Comparison of ENCODE assay signal across 32 cellular contexts in genomic region chr13:102386461-102386860, GRCh38. TPM values are rescaled to one million over a fixed set of nuclear protein-coding genes. Genes with fewer than 3 reads are reported as not detected.
"Had no signal": no experiment of that assay in that cellular context is flagged by ENCODE, and none has a peak within 500 bp of the region (broad histone marks: within the 10 kb centered on the region; RNA-seq: fewer than 3 reads in every experiment).

No MANE protein-coding gene starts in this region.

- H3K4me3 ChIP-seq: adrenal gland, body of pancreas, esophagus squamous epithelium, gastroesophageal sphincter, heart right ventricle, hepatocyte had no signal

- H3K9me3 Mint-ChIP-seq: activated CD4-positive, alpha-beta memory T cell treated with anti-CD3 and anti-CD28 coated beads for 36 hours; activated CD4-positive, alpha-beta T cell treated with anti-CD3 and anti-CD28 coated beads, Interleukin-2, amount 10 ng/mL, durations not matched to agents 24 days and 14 days; activated T-cell treated with anti-CD3 and anti-CD28 coated beads, Interleukin-2, amount 50 U/mL, for 4 hours; activated T-helper 17 cell treated with anti-CD3 and anti-CD28 coated beads, Interleukin-2, amount 50 U/mL, for 72 hours; effector memory CD8-positive, alpha-beta T cell had no signal

- H3K27ac ChIP-seq: adrenal gland, body of pancreas, epithelial cell of prostate, esophagus squamous epithelium, gastroesophageal sphincter, heart right ventricle, hepatocyte had no signal

- H2AFZ ChIP-seq: hepatocyte had no signal

- H3K36me3 ChIP-seq: adrenal gland, esophagus squamous epithelium, gastroesophageal sphincter, heart right ventricle had no signal

- H3K4me1 ChIP-seq: adrenal gland, body of pancreas, esophagus squamous epithelium, gastroesophageal sphincter, heart right ventricle had no signal

- H3K36me3 Mint-ChIP-seq: activated CD4-positive, alpha-beta memory T cell treated with anti-CD3 and anti-CD28 coated beads for 36 hours; activated CD8-positive, alpha-beta memory T cell treated with anti-CD3 and anti-CD28 coated beads, Interleukin-2, amount 10 ng/mL, durations not matched to agents 7 days and 5 days; activated naive CD8-positive, alpha-beta T cell had no signal

- H3K4me3 Mint-ChIP-seq: activated CD4-positive, alpha-beta memory T cell treated with anti-CD3 and anti-CD28 coated beads for 36 hours; activated CD4-positive, alpha-beta T cell treated with anti-CD3 and anti-CD28 coated beads for 36 hours; activated CD4-positive, alpha-beta T cell treated with anti-CD3 and anti-CD28 coated beads, Interleukin-2, amount 10 ng/mL, durations not matched to agents 24 days and 14 days; activated CD8-positive, alpha-beta memory T cell treated with anti-CD3 and anti-CD28 coated beads, Interleukin-2, amount 10 ng/mL, durations not matched to agents 7 days and 5 days; activated CD8-positive, alpha-beta T cell treated with anti-CD3 and anti-CD28 coated beads, Interleukin-2, amount 10 ng/mL, durations not matched to agents 7 days and 5 days; activated naive CD8-positive, alpha-beta T cell; activated T-cell treated with anti-CD3 and anti-CD28 coated beads, Interleukin-2, amount 50 U/mL, for 4 hours; activated T-helper 17 cell treated with anti-CD3 and anti-CD28 coated beads, Interleukin-2, amount 50 U/mL, for 72 hours; effector memory CD8-positive, alpha-beta T cell had no signal

- H3K79me2 ChIP-seq: hepatocyte had no signal

- DNase-seq: activated CD4-positive, alpha-beta memory T cell treated with anti-CD3 and anti-CD28 coated beads for 36 hours; activated CD4-positive, alpha-beta T cell treated with anti-CD3 and anti-CD28 coated beads for 36 hours; activated CD4-positive, alpha-beta T cell treated with anti-CD3 and anti-CD28 coated beads, Interleukin-2, amount 10 ng/mL, durations not matched to agents 24 days and 14 days; activated CD4-positive, CD25-positive, alpha-beta regulatory T cell; activated CD4-positive, CD25-positive, alpha-beta regulatory T cell treated with anti-CD3 and anti-CD28 coated beads, Interleukin-2, amount 50 U/mL, for 72 hours; activated CD8-positive, alpha-beta memory T cell treated with anti-CD3 and anti-CD28 coated beads, Interleukin-2, amount 10 ng/mL, durations not matched to agents 7 days and 5 days; activated CD8-positive, alpha-beta memory T cell treated with anti-CD3 and anti-CD28 coated beads, Interleukin-2, amount 50 U/mL, for 4 hours; activated CD8-positive, alpha-beta T cell treated with anti-CD3 and anti-CD28 coated beads, Interleukin-2, amount 10 ng/mL, durations not matched to agents 7 days and 5 days; activated effector memory CD4-positive, alpha-beta T cell treated with Interleukin-2 at 50 U/mL for 16 hours; activated gamma-delta T cell treated with Interleukin-2 at 50 U/mL for 16 hours; activated naive CD4-positive, alpha-beta T cell treated with anti-CD3 and anti-CD28 coated beads, Interleukin-2, amount 50 U/mL, for 16 hours; activated naive CD4-positive, alpha-beta T cell treated with Interleukin-2 at 50 U/mL for 16 hours; activated T-cell treated with anti-CD3 and anti-CD28 coated beads, Interleukin-2, amount 50 U/mL, for 4 hours; adrenal gland; amygdala; aorta; body of pancreas; caudate nucleus; cortex of kidney; dermis blood vessel endothelial cell; effector CD4-positive, alpha-beta T cell; effector memory CD8-positive, alpha-beta T cell; esophagus squamous epithelium; foreskin melanocyte; heart right ventricle; T-helper 2 cell had no signal

- ATAC-seq: activated CD4-positive, alpha-beta T cell treated with anti-CD3 and anti-CD28 coated beads for 36 hours; activated CD8-positive, alpha-beta memory T cell treated with anti-CD3 and anti-CD28 coated beads, Interleukin-2, amount 10 ng/mL, durations not matched to agents 7 days and 5 days; activated CD8-positive, alpha-beta T cell treated with anti-CD3 and anti-CD28 coated beads, Interleukin-2, amount 10 ng/mL, durations not matched to agents 7 days and 5 days; activated T-cell treated with anti-CD3 and anti-CD28 coated beads, Interleukin-2, amount 50 U/mL, for 4 hours; activated T-helper 17 cell treated with anti-CD3 and anti-CD28 coated beads, Interleukin-2, amount 50 U/mL, for 72 hours; body of pancreas; effector memory CD8-positive, alpha-beta T cell; gastroesophageal sphincter; heart right ventricle had no signal

- H3K27me3 ChIP-seq: adrenal gland, body of pancreas, esophagus squamous epithelium, gastroesophageal sphincter, heart right ventricle, hepatocyte had no signal

- H3K27ac Mint-ChIP-seq: activated CD4-positive, alpha-beta memory T cell treated with anti-CD3 and anti-CD28 coated beads for 36 hours; activated CD4-positive, alpha-beta T cell treated with anti-CD3 and anti-CD28 coated beads for 36 hours; activated CD4-positive, alpha-beta T cell treated with anti-CD3 and anti-CD28 coated beads, Interleukin-2, amount 10 ng/mL, durations not matched to agents 24 days and 14 days; activated CD8-positive, alpha-beta memory T cell treated with anti-CD3 and anti-CD28 coated beads, Interleukin-2, amount 10 ng/mL, durations not matched to agents 7 days and 5 days; activated CD8-positive, alpha-beta T cell treated with anti-CD3 and anti-CD28 coated beads, Interleukin-2, amount 10 ng/mL, durations not matched to agents 7 days and 5 days; activated naive CD8-positive, alpha-beta T cell; activated T-helper 17 cell treated with anti-CD3 and anti-CD28 coated beads, Interleukin-2, amount 50 U/mL, for 72 hours; effector memory CD8-positive, alpha-beta T cell had no signal

- H3K9me3 ChIP-seq: adrenal gland, body of pancreas, esophagus squamous epithelium, gastroesophageal sphincter, heart right ventricle had no signal

- H3K4me1 Mint-ChIP-seq: activated CD4-positive, alpha-beta T cell treated with anti-CD3 and anti-CD28 coated beads for 36 hours; activated CD4-positive, alpha-beta T cell treated with anti-CD3 and anti-CD28 coated beads, Interleukin-2, amount 10 ng/mL, durations not matched to agents 24 days and 14 days; activated CD8-positive, alpha-beta memory T cell treated with anti-CD3 and anti-CD28 coated beads, Interleukin-2, amount 10 ng/mL, durations not matched to agents 7 days and 5 days; activated T-helper 17 cell treated with anti-CD3 and anti-CD28 coated beads, Interleukin-2, amount 50 U/mL, for 72 hours had no signal

- H3K4me2 ChIP-seq: hepatocyte had no signal

RNA-seq across cellular contexts. Expression of gene FGF14, which starts 15.4 kb away (rescaled TPM):
- total RNA-seq: activated CD4-positive, alpha-beta memory T cell treated with anti-CD3 and anti-CD28 coated beads for 36 hours; activated CD4-positive, alpha-beta T cell treated with anti-CD3 and anti-CD28 coated beads for 36 hours; activated CD4-positive, alpha-beta T cell treated with anti-CD3 and anti-CD28 coated beads, Interleukin-2, amount 10 ng/mL, durations not matched to agents 24 days and 14 days; activated CD8-positive, alpha-beta memory T cell treated with anti-CD3 and anti-CD28 coated beads for 36 hours; activated CD8-positive, alpha-beta memory T cell treated with anti-CD3 and anti-CD28 coated beads, Interleukin-2, amount 10 ng/mL, durations not matched to agents 7 days and 5 days; activated CD8-positive, alpha-beta T cell treated with anti-CD3 and anti-CD28 coated beads, Interleukin-2, amount 10 ng/mL, durations not matched to agents 7 days and 5 days; activated T-cell treated with anti-CD3 and anti-CD28 coated beads, Interleukin-2, amount 50 U/mL, for 4 hours; activated T-helper 17 cell treated with anti-CD3 and anti-CD28 coated beads, Interleukin-2, amount 50 U/mL, for 72 hours had no signal
- polyA plus RNA-seq: hepatocyte had no signal
